Comparison of ENCODE assay signal across 7 cellular contexts in the genomic region with DNA sequence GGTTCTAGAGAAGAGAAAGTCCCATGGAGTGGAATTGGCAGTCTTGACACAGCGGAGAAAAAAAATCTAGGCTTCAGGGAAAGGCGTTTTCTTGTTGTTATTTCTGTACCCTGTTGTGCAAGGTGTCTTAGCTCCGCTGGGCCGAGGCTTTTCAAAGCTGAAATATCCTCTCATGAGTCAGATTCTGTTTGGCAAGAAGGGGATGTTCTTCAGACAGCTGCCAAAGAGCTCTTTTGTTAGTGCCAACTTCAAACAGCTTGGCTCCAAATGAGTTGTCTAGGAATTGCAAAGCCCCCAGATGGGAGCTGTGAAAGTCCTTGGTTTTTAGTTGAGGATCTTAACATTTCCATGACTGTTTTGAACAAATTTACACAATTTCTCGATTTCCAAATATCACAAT. TPM values are rescaled to one million over a fixed set of nuclear protein-coding genes. Genes with fewer than 3 reads are reported as not detected.
DNase-seq lines count a peak whose midpoint lies in the region; ATAC-seq and TF ChIP-seq lines count a peak whose summit lies in the region.

No MANE protein-coding gene starts in this region.

- H3K4me2 ChIP-seq in GM23338: no peak overlapping the region

- H3F3A ChIP-seq in GM23338 (replicated peaks; ENCODE audit: low read depth): no peaks in the 10 kb centered on the region

- peaks cover 31% of the 10 kb centered on the region for H4K20me1 ChIP-seq in GM23338 (replicated peaks; ENCODE audit: insufficient read depth)

- no peaks in the 10 kb centered on the region for H3K27me3 ChIP-seq in GM23338 (ENCODE audit: insufficient read depth)

- H3K4me1 Mint-ChIP-seq in GM23338: peaks cover 12% of the 10 kb centered on the region; the same call in 2 of the 3 replicates
- peaks cover 15 to 54% (median 50%) of the 10 kb centered on the region in 4 donors for H3K4me1 Mint-ChIP-seq in naive thymus-derived CD8-positive, alpha-beta T cell

- H3K36me3 Mint-ChIP-seq in GM23338 (ENCODE audit: low read depth): peaks cover 31% of the 10 kb centered on the region
- peaks cover 9 to 36% (median 11%) of the 10 kb centered on the region in 3 donors for H3K36me3 Mint-ChIP-seq in naive thymus-derived CD8-positive, alpha-beta T cell

- POLR2A ChIA-PET in naive thymus-derived CD8-positive, alpha-beta T cell (lab: Charles Lee): no interaction called here

- peaks cover 12% of the 10 kb centered on the region for H3K36me3 ChIP-seq in GM23338 (ENCODE audit: insufficient read depth)

- no peak overlapping the region for H3K27ac ChIP-seq in GM23338 (ENCODE audit: low read depth)

- peaks cover 2% of the 10 kb centered on the region for H3K27me3 Mint-ChIP-seq in GM23338 (ENCODE audit: insufficient read depth, low read depth, poor library complexity)
- H3K27me3 Mint-ChIP-seq in naive thymus-derived CD8-positive, alpha-beta T cell: no peaks in the 10 kb centered on the region

- no peak for DNase-seq in GM23338 (ENCODE audit: low spot score)
- DNase-seq in OCI-M1 (lab: John Stamatoyannopoulos, UW): peak; percentile 8
- peak; percentile 96 for DNase-seq in epithelial cell of proximal tubule (ENCODE audit: low read depth)
- DNase-seq in naive thymus-derived CD8-positive, alpha-beta T cell: no peak
- DNase-seq in activated CD4-positive, CD25-positive, alpha-beta regulatory T cell (lab: John Stamatoyannopoulos, UW): no peak
- no peak for DNase-seq in NCI-H2081 (lab: John Stamatoyannopoulos, UW)
- no peak for DNase-seq in stimulated activated CD4-positive, alpha-beta T cell treated with anti-CD3 and anti-CD28 coated beads, Interleukin-1b, Interleukin-23, amount 100 ng/mL, for 48 hours

- peak overlapping the region; percentile 97; the same call in 1 of the 2 replicates for H3K4me3 ChIP-seq in GM23338
- peak overlapping the region; percentile 82 for H3K4me3 ChIP-seq in epithelial cell of proximal tubule (ENCODE audit: low read depth, low read length)

- H3K79me2 ChIP-seq in GM23338 (replicated peaks; ENCODE audit: insufficient read depth): peaks cover 57% of the 10 kb centered on the region

- no peak overlapping the region for H3K4me3 Mint-ChIP-seq in GM23338
- H3K4me3 Mint-ChIP-seq in naive thymus-derived CD8-positive, alpha-beta T cell: peak overlapping the region in 9 of 10 donors; percentile 11 to 97 (median 43)

- no peak overlapping the region for H3K27ac Mint-ChIP-seq in GM23338
- H3K27ac Mint-ChIP-seq in naive thymus-derived CD8-positive, alpha-beta T cell: peak overlapping the region in 4 of 10 donors; percentile 29 to 57 (median 36)

- peaks cover 14% of the 10 kb centered on the region for H3K4me1 ChIP-seq in GM23338 (ENCODE audit: insufficient read depth)

- no peak overlapping the region for H2AFZ ChIP-seq in GM23338

- ATAC-seq in GM23338: no peak
- ATAC-seq in naive thymus-derived CD8-positive, alpha-beta T cell: no peak

- no peaks in the 10 kb centered on the region for H3K9me3 Mint-ChIP-seq in GM23338
- H3K9me3 Mint-ChIP-seq in naive thymus-derived CD8-positive, alpha-beta T cell: no peaks in the 10 kb centered on the region

- no peak for TF ChIP-seq CTCF in GM23338 (conservative IDR thresholded peaks at IDR 0.05; ENCODE audit: low read depth in 2 of 2)
- no peak for TF ChIP-seq CTCF in epithelial cell of proximal tubule (conservative IDR thresholded peaks at IDR 0.05; ENCODE audit: low read depth, low read length)

- no peaks in the 10 kb centered on the region for H3K9me2 ChIP-seq in GM23338 (ENCODE audit: insufficient read depth)

TF ChIP-seq in GM23338, 12 proteins besides CTCF, POLR2A, EP300 and RAD21:
- TF ChIP-seq NANOG (IDR thresholded peaks at IDR 0.05; ENCODE audit: borderline replicate concordance) (no peak), EZH2phosphoT487 (IDR thresholded peaks at IDR 0.05; ENCODE audit: unreplicated experiment) (no peak), ZNF331 (CRISPR knock-in tag; IDR thresholded peaks at IDR 0.05; ENCODE audit: low read depth) (no peak)
- TF ChIP-seq, protein P1, sequence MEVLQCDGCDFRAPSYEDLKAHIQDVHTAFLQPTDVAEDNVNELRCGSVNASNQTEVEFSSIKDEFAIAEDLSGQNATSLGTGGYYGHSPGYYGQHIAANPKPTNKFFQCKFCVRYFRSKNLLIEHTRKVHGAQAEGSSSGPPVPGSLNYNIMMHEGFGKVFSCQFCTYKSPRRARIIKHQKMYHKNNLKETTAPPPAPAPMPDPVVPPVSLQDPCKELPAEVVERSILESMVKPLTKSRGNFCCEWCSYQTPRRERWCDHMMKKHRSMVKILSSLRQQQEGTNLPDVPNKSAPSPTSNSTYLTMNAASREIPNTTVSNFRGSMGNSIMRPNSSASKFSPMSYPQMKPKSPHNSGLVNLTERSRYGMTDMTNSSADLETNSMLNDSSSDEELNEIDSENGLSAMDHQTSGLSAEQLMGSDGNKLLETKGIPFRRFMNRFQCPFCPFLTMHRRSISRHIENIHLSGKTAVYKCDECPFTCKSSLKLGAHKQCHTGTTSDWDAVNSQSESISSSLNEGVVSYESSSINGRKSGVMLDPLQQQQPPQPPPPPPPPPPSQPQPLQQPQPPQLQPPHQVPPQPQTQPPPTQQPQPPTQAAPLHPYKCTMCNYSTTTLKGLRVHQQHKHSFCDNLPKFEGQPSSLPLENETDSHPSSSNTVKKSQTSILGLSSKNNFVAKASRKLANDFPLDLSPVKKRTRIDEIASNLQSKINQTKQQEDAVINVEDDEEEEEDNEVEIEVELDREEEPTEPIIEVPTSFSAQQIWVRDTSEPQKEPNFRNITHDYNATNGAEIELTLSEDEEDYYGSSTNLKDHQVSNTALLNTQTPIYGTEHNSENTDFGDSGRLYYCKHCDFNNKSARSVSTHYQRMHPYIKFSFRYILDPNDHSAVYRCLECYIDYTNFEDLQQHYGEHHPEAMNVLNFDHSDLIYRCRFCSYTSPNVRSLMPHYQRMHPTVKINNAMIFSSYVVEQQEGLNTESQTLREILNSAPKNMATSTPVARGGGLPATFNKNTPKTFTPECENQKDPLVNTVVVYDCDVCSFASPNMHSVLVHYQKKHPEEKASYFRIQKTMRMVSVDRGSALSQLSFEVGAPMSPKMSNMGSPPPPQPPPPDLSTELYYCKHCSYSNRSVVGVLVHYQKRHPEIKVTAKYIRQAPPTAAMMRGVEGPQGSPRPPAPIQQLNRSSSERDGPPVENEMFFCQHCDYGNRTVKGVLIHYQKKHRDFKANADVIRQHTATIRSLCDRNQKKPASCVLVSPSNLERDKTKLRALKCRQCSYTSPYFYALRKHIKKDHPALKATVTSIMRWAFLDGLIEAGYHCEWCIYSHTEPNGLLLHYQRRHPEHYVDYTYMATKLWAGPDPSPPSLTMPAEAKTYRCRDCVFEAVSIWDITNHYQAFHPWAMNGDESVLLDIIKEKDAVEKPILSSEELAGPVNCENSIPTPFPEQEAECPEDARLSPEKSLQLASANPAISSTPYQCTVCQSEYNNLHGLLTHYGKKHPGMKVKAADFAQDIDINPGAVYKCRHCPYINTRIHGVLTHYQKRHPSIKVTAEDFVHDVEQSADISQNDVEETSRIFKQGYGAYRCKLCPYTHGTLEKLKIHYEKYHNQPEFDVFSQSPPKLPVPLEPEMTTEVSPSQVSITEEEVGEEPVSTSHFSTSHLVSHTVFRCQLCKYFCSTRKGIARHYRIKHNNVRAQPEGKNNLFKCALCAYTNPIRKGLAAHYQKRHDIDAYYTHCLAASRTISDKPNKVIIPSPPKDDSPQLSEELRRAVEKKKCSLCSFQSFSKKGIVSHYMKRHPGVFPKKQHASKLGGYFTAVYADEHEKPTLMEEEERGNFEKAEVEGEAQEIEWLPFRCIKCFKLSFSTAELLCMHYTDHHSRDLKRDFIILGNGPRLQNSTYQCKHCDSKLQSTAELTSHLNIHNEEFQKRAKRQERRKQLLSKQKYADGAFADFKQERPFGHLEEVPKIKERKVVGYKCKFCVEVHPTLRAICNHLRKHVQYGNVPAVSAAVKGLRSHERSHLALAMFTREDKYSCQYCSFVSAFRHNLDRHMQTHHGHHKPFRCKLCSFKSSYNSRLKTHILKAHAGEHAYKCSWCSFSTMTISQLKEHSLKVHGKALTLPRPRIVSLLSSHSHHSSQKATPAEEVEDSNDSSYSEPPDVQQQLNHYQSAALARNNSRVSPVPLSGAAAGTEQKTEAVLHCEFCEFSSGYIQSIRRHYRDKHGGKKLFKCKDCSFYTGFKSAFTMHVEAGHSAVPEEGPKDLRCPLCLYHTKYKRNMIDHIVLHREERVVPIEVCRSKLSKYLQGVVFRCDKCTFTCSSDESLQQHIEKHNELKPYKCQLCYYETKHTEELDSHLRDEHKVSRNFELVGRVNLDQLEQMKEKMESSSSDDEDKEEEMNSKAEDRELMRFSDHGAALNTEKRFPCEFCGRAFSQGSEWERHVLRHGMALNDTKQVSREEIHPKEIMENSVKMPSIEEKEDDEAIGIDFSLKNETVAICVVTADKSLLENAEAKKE (CRISPR knock-in tag; IDR thresholded peaks at IDR 0.05): no peak

RNA-seq across cellular contexts. Expression of a gene that starts 2.3 kb away (rescaled TPM):
- total RNA-seq in GM23338 (2014; rRNA removed; shearing (Covaris generic)): 48.1 and 65.8 TPM in 2 replicates
- 50.8 and 51.9 TPM in 2 replicates for polyA plus RNA-seq in GM23338 (2016; fragmentation: Nextera tagmentation; extraction: Ambion mirVana)
- 36.8 and 42.0 TPM in 2 replicates for total RNA-seq in epithelial cell of proximal tubule
- total RNA-seq in naive thymus-derived CD8-positive, alpha-beta T cell: 10 to 100 TPM; 24.2 to 24.8 TPM
- polyA plus RNA-seq in naive thymus-derived CD8-positive, alpha-beta T cell: 10 to 100 TPM; 35.0 to 51.0 (median 45.1) TPM

RNA-seq across cellular contexts. Expression of a gene that starts 45.6 kb away (rescaled TPM):
- total RNA-seq in GM23338 (2014; rRNA removed; shearing (Covaris generic)): 0.70 and 2.2 TPM in 2 replicates
- polyA plus RNA-seq in GM23338 (2016; fragmentation: Nextera tagmentation; extraction: Ambion mirVana): 0.21 and 0.63 TPM in 2 replicates
- 152 and 199 TPM in 2 replicates for total RNA-seq in epithelial cell of proximal tubule
- total RNA-seq in naive thymus-derived CD8-positive, alpha-beta T cell: not detected
- polyA plus RNA-seq in naive thymus-derived CD8-positive, alpha-beta T cell: not detected

RNA-seq across cellular contexts. Expression of a gene that starts 57.8 kb away (rescaled TPM):
- total RNA-seq in GM23338 (2014; rRNA removed; shearing (Covaris generic)): 22.5 and 30.4 TPM in 2 replicates
- 8.5 and 10.6 TPM in 2 replicates for polyA plus RNA-seq in GM23338 (2016; fragmentation: Nextera tagmentation; extraction: Ambion mirVana)
- 16.1 and 19.2 TPM in 2 replicates for total RNA-seq in epithelial cell of proximal tubule
- total RNA-seq in naive thymus-derived CD8-positive, alpha-beta T cell: 1 to 10 TPM; 6.3 to 7.4 TPM
- polyA plus RNA-seq in naive thymus-derived CD8-positive, alpha-beta T cell: 1 to 10 TPM in 2 of 3 donors, under 1 TPM in 1; 0.55 to 2.5 (median 1.0) TPM

RNA-seq across cellular contexts. Expression of a gene that starts 57.9 kb away (rescaled TPM):
- total RNA-seq in GM23338 (2014; rRNA removed; shearing (Covaris generic)): 15.5 and 17.9 TPM in 2 replicates
- polyA plus RNA-seq in GM23338 (2016; fragmentation: Nextera tagmentation; extraction: Ambion mirVana): 26.3 and 29.4 TPM in 2 replicates
- 12.3 and 21.6 TPM in 2 replicates for total RNA-seq in epithelial cell of proximal tubule
- total RNA-seq in naive thymus-derived CD8-positive, alpha-beta T cell: 10 to 100 TPM; 17.0 to 17.3 TPM
- polyA plus RNA-seq in naive thymus-derived CD8-positive, alpha-beta T cell: 10 to 100 TPM; 10.3 to 11.2 (median 10.3) TPM

Comparison
In these comparisons a context has a peak if more than half of its experiments do, and no peak if none do; other contexts are left out.
1. DNase-seq: peak in OCI-M1 (single experiment) and epithelial cell of proximal tubule (single experiment); none in GM23338 (single experiment), naive thymus-derived CD8-positive, alpha-beta T cell (0 of 10), activated CD4-positive, CD25-positive, alpha-beta regulatory T cell (0 of 4), NCI-H2081 (0 of 2) and stimulated activated CD4-positive, alpha-beta T cell treated with anti-CD3 and anti-CD28 coated beads, Interleukin-1b, Interleukin-23, amount 100 ng/mL, for 48 hours (single experiment).
2. RNA of a gene that starts 45.6 kb away (total RNA-seq): 152 to 199 TPM in epithelial cell of proximal tubule; 0.70 to 2.2 TPM in GM23338 and not detected in naive thymus-derived CD8-positive, alpha-beta T cell; every median in the first group is over 10 times any median in the second.